ENCODE assay signal across 10 cellular contexts in genomic region chr2:193482557-193482956, GRCh38.
DNase-seq lines count a peak whose midpoint lies in the region; ATAC-seq lines count a peak whose summit lies in the region.
"Had no signal": no experiment of that assay in that cellular context is flagged by ENCODE, and none has a peak within 500 bp of the region (broad histone marks: within the 10 kb centered on the region; RNA-seq: fewer than 3 reads in every experiment).

No MANE protein-coding gene starts in this region.

- peak; percentile 80 for DNase-seq in OCI-M1 (lab: John Stamatoyannopoulos, UW)
- DNase-seq in stimulated activated CD4-positive, alpha-beta T cell treated with anti-CD3 and anti-CD28 coated beads, Interleukin-12 subunit alpha, Interleukin-12 subunit beta, amount 100 ng/mL, for 4 hours = no peak
- no peak for DNase-seq in hypothalamus (lab: John Stamatoyannopoulos, UW)
- no peak for DNase-seq in activated CD4-positive, CD25-positive, alpha-beta regulatory T cell treated with anti-CD3 and anti-CD28 coated beads, Interleukin-2, amount 50 U/mL, for 72 hours
- no peak for DNase-seq in NCI-H2196 (lab: John Stamatoyannopoulos, UW; ENCODE audit: unreplicated experiment)
- DNase-seq: KBM-7, T-helper 17 cell had no signal

- peak; percentile 81 for ATAC-seq in GM18519 (IDR thresholded peaks at IDR 0.05; ENCODE audit: low FRiP score, unreplicated experiment)
- peak; percentile 79 for ATAC-seq in GM19468 (IDR thresholded peaks at IDR 0.05; ENCODE audit: extremely low read depth, unreplicated experiment)
- peak; percentile 86 for ATAC-seq in HG02981 (IDR thresholded peaks at IDR 0.05; ENCODE audit: unreplicated experiment)
- ATAC-seq: T-helper 17 cell had no signal
